11 cellular contexts compared by ENCODE assay signal in the genomic region with DNA sequence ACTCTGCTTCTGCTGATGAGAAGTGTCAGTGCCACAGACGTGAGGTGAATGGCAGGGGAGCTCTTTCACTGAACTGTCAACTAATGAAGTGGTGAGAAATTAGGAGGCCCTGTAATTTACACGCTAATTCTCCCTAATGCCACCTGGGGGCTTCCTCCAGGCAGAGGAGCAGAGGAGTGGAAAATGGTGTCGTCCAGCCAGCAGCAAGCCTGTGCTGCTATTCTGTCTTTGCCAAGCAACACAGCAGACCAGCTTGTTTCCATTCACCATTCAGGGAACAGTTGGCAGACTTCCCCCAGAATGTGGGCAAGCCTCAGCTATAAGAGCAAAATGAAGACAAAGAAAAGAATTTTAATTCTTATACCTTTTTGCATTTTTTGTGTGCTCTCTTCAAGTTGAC.
DNase-seq lines count a peak whose midpoint lies in the region; ATAC-seq and TF ChIP-seq lines count a peak whose summit lies in the region.
"Had no signal": no experiment of that assay in that cellular context is flagged by ENCODE, and none has a peak within 500 bp of the region (broad histone marks: within the 10 kb centered on the region; RNA-seq: fewer than 3 reads in every experiment).

No MANE protein-coding gene starts in this region.

- WGBS in psoas muscle, 3 donors: 17 to 20% (median 19%) methylated on average over 3 of the region's 3 CpGs

- peak overlapping the region in 4 of 5 experiments; percentile 25 to 69 (median 37) for H3K27ac Mint-ChIP-seq in brain
- no peak overlapping the region for H3K27ac Mint-ChIP-seq in activated naive CD4-positive, alpha-beta T cell treated with anti-CD3 and anti-CD28 coated beads, Interleukin-2, amount 50 U/mL, for 72 hours

- peaks cover 5 to 17% (median 7%) of the 10 kb centered on the region in 5 experiments for H3K9me3 Mint-ChIP-seq in brain
- H3K9me3 Mint-ChIP-seq in activated naive CD4-positive, alpha-beta T cell treated with anti-CD3 and anti-CD28 coated beads, Interleukin-2, amount 50 U/mL, for 72 hours: peaks cover 10 to 12% of the 10 kb centered on the region in 2 donors

- H3K4me3 ChIP-seq in GM06990 (replicated peaks; ENCODE audit: low read depth, low read length) (no peak overlapping the region), psoas muscle (no peak overlapping the region)
- H3K4me3 ChIP-seq: uterus had no signal

- no peaks in the 10 kb centered on the region; the same call in 1 of the 2 replicates for H3K36me3 ChIP-seq in GM06990 (ENCODE audit: control insufficient read depth, insufficient read depth, low read length)
- no peaks in the 10 kb centered on the region for H3K36me3 ChIP-seq in psoas muscle (ENCODE audit: insufficient read depth in 1 of 2, low read depth in 1 of 2)
- H3K36me3 ChIP-seq: uterus had no signal

- H3K27me3 ChIP-seq in GM06990 (replicated peaks; ENCODE audit: control insufficient read depth, insufficient read depth, low read length) (no peaks in the 10 kb centered on the region), psoas muscle (ENCODE audit: insufficient read depth in 3 of 3, low read length in 2 of 3) (no peaks in the 10 kb centered on the region)
- H3K27me3 ChIP-seq: uterus had no signal

- H3K4me1 Mint-ChIP-seq in brain: peaks cover 66% of the 10 kb centered on the region

- H3K4me1 ChIP-seq in psoas muscle: peaks cover 8% of the 10 kb centered on the region

- no peaks in the 10 kb centered on the region for H3K27me3 Mint-ChIP-seq in brain

- H3K9me3 ChIP-seq in psoas muscle: no peaks in the 10 kb centered on the region
- H3K9me3 ChIP-seq: uterus had no signal

- H3K27ac ChIP-seq in psoas muscle: no peak overlapping the region
- H3K27ac ChIP-seq: uterus had no signal

- peak overlapping the region in 1 of 5 experiments; percentile 26 for H3K4me3 Mint-ChIP-seq in brain
- H3K4me3 Mint-ChIP-seq: CD8-positive, alpha-beta memory T cell had no signal

- ATAC-seq in psoas muscle: no peak
- no peak for ATAC-seq in activated naive CD4-positive, alpha-beta T cell treated with anti-CD3 and anti-CD28 coated beads, Interleukin-2, amount 50 U/mL, for 72 hours

- peak; percentile 24 for TF ChIP-seq CTCF in GM06990 (IDR thresholded peaks at IDR 0.05; ENCODE audit: insufficient read depth, low read length, poor library complexity, severe bottlenecking)
- TF ChIP-seq CTCF in brain (conservative IDR thresholded peaks at IDR 0.05): no peak
- TF ChIP-seq CTCF in psoas muscle (IDR thresholded peaks at IDR 0.05): no peak

- intact Hi-C loops in psoas muscle (cut with DNase I): no loop called here

- no peaks in the 10 kb centered on the region for H3K36me3 Mint-ChIP-seq in brain
- H3K36me3 Mint-ChIP-seq in activated naive CD4-positive, alpha-beta T cell treated with anti-CD3 and anti-CD28 coated beads, Interleukin-2, amount 50 U/mL, for 72 hours: peaks cover 8 to 14% of the 10 kb centered on the region in 2 donors

- DNase-seq in GM06990 (ENCODE audit: extremely low read depth, insufficient read length) (peak; percentile 8), NCI-H1092 (lab: John Stamatoyannopoulos, UW) (peak; percentile 53), lung microvascular endothelial cell (ENCODE audit: low read depth in 2 of 2) (peak; percentile 4 to 28), A172 (ENCODE audit: low spot score) (no peak), SHP77 treated with DMSO at 0.1 percent for 48 hours (lab: John Stamatoyannopoulos, UW) (no peak), psoas muscle (no peak)
- DNase-seq in activated naive CD4-positive, alpha-beta T cell treated with anti-CD3 and anti-CD28 coated beads, Interleukin-2, amount 50 U/mL, for 72 hours (ENCODE audit: low spot score in 2 of 2): no peak
- DNase-seq: activated CD8-positive, alpha-beta memory T cell treated with anti-CD3 and anti-CD28 coated beads, Interleukin-2, amount 50 U/mL, for 4 hours; CD8-positive, alpha-beta memory T cell; uterus had no signal

Comparison
In these comparisons a context has a peak if more than half of its experiments do, and no peak if none do; other contexts are left out.
1. DNase-seq: peak in GM06990 (single experiment), NCI-H1092 (single experiment) and lung microvascular endothelial cell (2 of 2); none in A172 (single experiment), SHP77 treated with DMSO at 0.1 percent for 48 hours (single experiment), psoas muscle (0 of 2) and activated naive CD4-positive, alpha-beta T cell treated with anti-CD3 and anti-CD28 coated beads, Interleukin-2, amount 50 U/mL, for 72 hours (0 of 2).
2. H3K27ac Mint-ChIP-seq: peak in brain (4 of 5); none in activated naive CD4-positive, alpha-beta T cell treated with anti-CD3 and anti-CD28 coated beads, Interleukin-2, amount 50 U/mL, for 72 hours (0 of 2).